Comparison of ENCODE assay signal across 2 cellular contexts in the genomic region with DNA sequence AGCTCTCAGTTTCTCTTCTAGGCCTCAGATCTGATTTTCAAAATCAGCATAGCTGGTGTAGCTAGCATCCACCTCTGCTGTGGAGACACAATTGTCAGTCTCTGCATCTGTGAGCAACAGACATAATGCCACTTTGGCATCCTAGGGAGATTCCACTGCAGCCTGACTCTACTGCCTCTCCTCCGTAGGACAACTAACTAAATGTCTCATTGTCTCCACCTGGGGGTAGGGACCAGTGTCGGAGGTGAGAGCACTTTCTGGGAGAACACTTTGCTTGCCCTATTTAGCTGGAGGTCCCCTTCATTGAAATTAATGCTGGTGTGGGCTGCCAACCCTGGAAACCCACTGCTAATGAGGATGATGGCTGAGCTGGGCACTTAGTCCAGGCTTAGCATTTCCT.
TF ChIP-seq lines count a peak whose summit lies in the region.

No MANE protein-coding gene starts in this region.

TF ChIP-seq in HepG2, 621 proteins besides CTCF, POLR2A, EP300 and RAD21:
- TF ChIP-seq MYC (CRISPR knock-in tag; IDR thresholded peaks at IDR 0.05; ENCODE audit: borderline replicate concordance), result no peak
- TF ChIP-seq, protein P1, sequence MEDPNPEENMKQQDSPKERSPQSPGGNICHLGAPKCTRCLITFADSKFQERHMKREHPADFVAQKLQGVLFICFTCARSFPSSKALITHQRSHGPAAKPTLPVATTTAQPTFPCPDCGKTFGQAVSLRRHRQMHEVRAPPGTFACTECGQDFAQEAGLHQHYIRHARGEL (CRISPR knock-in tag; IDR thresholded peaks at IDR 0.05), result peak; percentile 29; the same call in 1 of the 2 replicates

TF ChIP-seq in K562, 482 proteins besides CTCF, POLR2A, EP300 and RAD21:
- TF ChIP-seq MTA2 (IDR thresholded peaks at IDR 0.05; ENCODE audit: low read depth), result no peak
- TF ChIP-seq IFI16 (CRISPR knock-in tag; IDR thresholded peaks at IDR 0.05), result no peak
- no peak for TF ChIP-seq PURB (CRISPR knock-in tag; IDR thresholded peaks at IDR 0.05; ENCODE audit: low read depth)
- TF ChIP-seq POLR2AphosphoS2 (IDR thresholded peaks at IDR 0.05; ENCODE audit: low read length), result no peak
- no peak for TF ChIP-seq ZFP36 (IDR thresholded peaks at IDR 0.05; ENCODE audit: low read depth, low read length, partially characterized antibody)
- no peak for TF ChIP-seq ZNF23 (CRISPR knock-in tag; IDR thresholded peaks at IDR 0.05)
- TF ChIP-seq, protein P2, sequence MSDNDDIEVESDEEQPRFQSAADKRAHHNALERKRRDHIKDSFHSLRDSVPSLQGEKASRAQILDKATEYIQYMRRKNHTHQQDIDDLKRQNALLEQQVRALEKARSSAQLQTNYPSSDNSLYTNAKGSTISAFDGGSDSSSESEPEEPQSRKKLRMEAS (CRISPR knock-in tag; IDR thresholded peaks at IDR 0.05), result no peak
- no peak for TF ChIP-seq NFE2L1 (tag; IDR thresholded peaks at IDR 0.05; ENCODE audit: borderline replicate concordance, low read depth)
- TF ChIP-seq STAT5B (CRISPR knock-in tag; IDR thresholded peaks at IDR 0.05), result no peak
- TF ChIP-seq, protein P3, sequence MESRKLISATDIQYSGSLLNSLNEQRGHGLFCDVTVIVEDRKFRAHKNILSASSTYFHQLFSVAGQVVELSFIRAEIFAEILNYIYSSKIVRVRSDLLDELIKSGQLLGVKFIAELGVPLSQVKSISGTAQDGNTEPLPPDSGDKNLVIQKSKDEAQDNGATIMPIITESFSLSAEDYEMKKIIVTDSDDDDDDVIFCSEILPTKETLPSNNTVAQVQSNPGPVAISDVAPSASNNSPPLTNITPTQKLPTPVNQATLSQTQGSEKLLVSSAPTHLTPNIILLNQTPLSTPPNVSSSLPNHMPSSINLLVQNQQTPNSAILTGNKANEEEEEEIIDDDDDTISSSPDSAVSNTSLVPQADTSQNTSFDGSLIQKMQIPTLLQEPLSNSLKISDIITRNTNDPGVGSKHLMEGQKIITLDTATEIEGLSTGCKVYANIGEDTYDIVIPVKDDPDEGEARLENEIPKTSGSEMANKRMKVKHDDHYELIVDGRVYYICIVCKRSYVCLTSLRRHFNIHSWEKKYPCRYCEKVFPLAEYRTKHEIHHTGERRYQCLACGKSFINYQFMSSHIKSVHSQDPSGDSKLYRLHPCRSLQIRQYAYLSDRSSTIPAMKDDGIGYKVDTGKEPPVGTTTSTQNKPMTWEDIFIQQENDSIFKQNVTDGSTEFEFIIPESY (CRISPR knock-in tag; IDR thresholded peaks at IDR 0.05), result no peak
- no peak for TF ChIP-seq SETDB1 (IDR thresholded peaks at IDR 0.05; ENCODE audit: low read length)
- no peak for TF ChIP-seq ZNF324 (CRISPR knock-in tag; IDR thresholded peaks at IDR 0.05)
- no peak for TF ChIP-seq NR3C1 (CRISPR knock-in tag; IDR thresholded peaks at IDR 0.05)
- TF ChIP-seq PHB2 (IDR thresholded peaks at IDR 0.05; ENCODE audit: low read depth), result no peak
- no peak for TF ChIP-seq ZNF764 (CRISPR knock-in tag; IDR thresholded peaks at IDR 0.05; ENCODE audit: low read depth)
- no peak for TF ChIP-seq RBM14 (IDR thresholded peaks at IDR 0.05; ENCODE audit: borderline replicate concordance, insufficient read depth, low read depth, low read length)
- no peak for TF ChIP-seq SREBF1 (IDR thresholded peaks at IDR 0.05; ENCODE audit: borderline replicate concordance, low read depth, low read length)
- no peak for TF ChIP-seq NR4A1 (CRISPR knock-in tag; IDR thresholded peaks at IDR 0.05)
- no peak for TF ChIP-seq NR4A1 (tag; IDR thresholded peaks at IDR 0.05)
